Comparison of ENCODE assay signal across 14 cellular contexts in genomic region chr16:75080205-75081029, GRCh38. TPM values are rescaled to one million over a fixed set of nuclear protein-coding genes. Genes with fewer than 3 reads are reported as not detected.
DNase-seq lines count a peak whose midpoint lies in the region; ATAC-seq and TF ChIP-seq lines count a peak whose summit lies in the region.
"Had no signal": no experiment of that assay in that cellular context is flagged by ENCODE, and none has a peak within 500 bp of the region (broad histone marks: within the 10 kb centered on the region; RNA-seq: fewer than 3 reads in every experiment).

No MANE protein-coding gene starts in this region.

- intact Hi-C loops in prostate gland (cut with DNase I), result no loop called here

- WGBS in HUES64, result 87% methylated on average over 8 of the region's 8 CpGs
- WGBS in prostate gland, result 93% methylated on average over 8 of the region's 8 CpGs

- H3K4me3 ChIP-seq in BLaER1 treated with 17β-estradiol and CSF1 and Interleukin-3, amounts not matched to agents 10 nM and 100 nM, result peak overlapping the region in 1 of 10 experiments; percentile 39; a peak in 1 of 20 replicates
- H3K4me3 ChIP-seq in HUES64 (ENCODE audit: low read length) (no peak overlapping the region), iPS-18a (ENCODE audit: low read length) (peak overlapping the region; percentile 48), prostate gland (no peak overlapping the region)

- ATAC-seq in GM18861 (IDR thresholded peaks at IDR 0.05; ENCODE audit: unreplicated experiment), result no peak
- ATAC-seq: activated naive CD4-positive, alpha-beta T cell treated with anti-CD3 and anti-CD28 coated beads, Interleukin-2, amount 50 U/mL, for 72 hours had no signal

- H3K27ac ChIP-seq in BLaER1 treated with 17β-estradiol and CSF1 and Interleukin-3, amounts not matched to agents 10 nM and 100 nM, result peak overlapping the region in 8 of 11 experiments; percentile 29 to 84 (median 46); a peak in 15 of 22 replicates
- H3K27ac ChIP-seq in HUES64 (ENCODE audit: low read depth, low read length) (peak overlapping the region; percentile 75; the same call in 1 of the 2 replicates), iPS-18a (ENCODE audit: low read length) (no peak overlapping the region), prostate gland (no peak overlapping the region)

- no peak for TF ChIP-seq POLR2A in prostate gland (IDR thresholded peaks at IDR 0.05)

- H3K9ac ChIP-seq in BLaER1 treated with 17β-estradiol and CSF1 and Interleukin-3, amounts not matched to agents 10 nM and 100 nM, result peak overlapping the region in 2 of 11 experiments; percentile 51 to 55; a peak in 2 of 22 replicates
- peak overlapping the region; percentile 22; the same call in 1 of the 2 replicates for H3K9ac ChIP-seq in HUES64 (ENCODE audit: low read depth, low read length)
- H3K9ac ChIP-seq in iPS-18a (ENCODE audit: low read length), result no peak overlapping the region

- H3K9me3 ChIP-seq in BLaER1 treated with 17β-estradiol and CSF1 and Interleukin-3, amounts not matched to agents 10 nM and 100 nM (replicated peaks in 1 of 11), result peaks cover 0 to 15% (median 0%) of the 10 kb centered on the region in 11 experiments; a peak in 8 of 22 replicates
- H3K9me3 ChIP-seq in HUES64 (ENCODE audit: insufficient read depth, low read depth, low read length) (no peaks in the 10 kb centered on the region), iPS-18a (ENCODE audit: control insufficient read depth, low read depth, low read length) (no peaks in the 10 kb centered on the region), prostate gland (no peaks in the 10 kb centered on the region)

- peaks cover 45 to 100% (median 99%) of the 10 kb centered on the region in 10 experiments for H3K4me1 ChIP-seq in BLaER1 treated with 17β-estradiol and CSF1 and Interleukin-3, amounts not matched to agents 10 nM and 100 nM
- H3K4me1 ChIP-seq in HUES64 (ENCODE audit: insufficient read depth, low read length) (peaks cover 8% of the 10 kb centered on the region; the same call in 1 of the 2 replicates), iPS-18a (ENCODE audit: control insufficient read depth, low read depth, low read length) (peaks cover 22% of the 10 kb centered on the region), prostate gland (replicated peaks) (no peaks in the 10 kb centered on the region)

- H3K36me3 ChIP-seq in BLaER1 treated with 17β-estradiol and CSF1 and Interleukin-3, amounts not matched to agents 10 nM and 100 nM, result peaks cover 0 to 39% (median 8%) of the 10 kb centered on the region in 11 experiments; a peak in 9 of 22 replicates
- H3K36me3 ChIP-seq in HUES64 (ENCODE audit: insufficient read depth, low read length), result peaks cover 4% of the 10 kb centered on the region; the same call in 1 of the 2 replicates
- H3K36me3 ChIP-seq in iPS-18a (ENCODE audit: control insufficient read depth, low read depth, low read length), result no peaks in the 10 kb centered on the region
- no peaks in the 10 kb centered on the region for H3K36me3 ChIP-seq in prostate gland

- H4K20me1 ChIP-seq in BLaER1 treated with 17β-estradiol and CSF1 and Interleukin-3, amounts not matched to agents 10 nM and 100 nM, result peaks cover 6 to 74% (median 46%) of the 10 kb centered on the region in 11 experiments; a peak in 20 of 22 replicates

- peak overlapping the region; percentile 72 to 96 (median 82) for H3K4me2 ChIP-seq in BLaER1 treated with 17β-estradiol and CSF1 and Interleukin-3, amounts not matched to agents 10 nM and 100 nM

- no peak for TF ChIP-seq CTCF in prostate gland (IDR thresholded peaks at IDR 0.05)

- no peaks in the 10 kb centered on the region for H3K27me3 ChIP-seq in BLaER1 treated with 17β-estradiol and CSF1 and Interleukin-3, amounts not matched to agents 10 nM and 100 nM
- H3K27me3 ChIP-seq in HUES64 (ENCODE audit: insufficient read depth, low read length), result no peaks in the 10 kb centered on the region
- H3K27me3 ChIP-seq in iPS-18a (ENCODE audit: control insufficient read depth, insufficient read depth, low read length), result no peaks in the 10 kb centered on the region
- no peaks in the 10 kb centered on the region for H3K27me3 ChIP-seq in prostate gland (replicated peaks; ENCODE audit: insufficient read depth)

- DNase-seq in amniotic stem cell (lab: John Stamatoyannopoulos, UW), result peak; percentile 47
- DNase-seq in iPS-NIHi7 (ENCODE audit: extremely low spot score), result no peak
- no peak for DNase-seq in activated naive CD4-positive, alpha-beta T cell (lab: John Stamatoyannopoulos, UW)
- no peak for DNase-seq in prostate gland (ENCODE audit: low spot score)
- DNase-seq: activated CD4-positive, alpha-beta T cell treated with anti-CD3 and anti-CD28 coated beads, Interleukin-2, amount 50 U/mL, for 48 hours; midbrain; NCI-H1092; NCI-H82; small intestine had no signal

RNA-seq across cellular contexts. Expression of gene LDHD, which starts 36.2 kb away (rescaled TPM):
- 2.1 TPM for polyA plus RNA-seq in HUES64 (2013, experiment 1 of 2)
- polyA plus RNA-seq in HUES64 (2013, experiment 2 of 2), result 4.1 TPM
- 10 to 100 TPM; 26.6 to 55.3 TPM for total RNA-seq in prostate gland

Comparison
In these comparisons a context has a peak if more than half of its experiments do, and no peak if none do; other contexts are left out.
1. H3K27ac ChIP-seq: peak in BLaER1 treated with 17β-estradiol and CSF1 and Interleukin-3, amounts not matched to agents 10 nM and 100 nM (8 of 11) and HUES64 (single experiment); none in iPS-18a (single experiment) and prostate gland (0 of 2).